In genomic region chr14:65164068-65164824, GRCh38 we compare ENCODE assay signal across 8 cellular contexts.
A peak's percentile ranks its signal among the peaks of the same experiment; 100 is the strongest.
DNase-seq lines count a peak whose midpoint lies in the region; ATAC-seq, FAIRE-seq and TF ChIP-seq lines count a peak whose summit lies in the region.

No MANE protein-coding gene starts in this region.

- no peak for ATAC-seq in HG02798 (IDR thresholded peaks at IDR 0.05; ENCODE audit: poor library complexity, unreplicated experiment)

- TF ChIP-seq RAD21 in liver (IDR thresholded peaks at IDR 0.05): peak; percentile 85

- TF ChIP-seq CTCF in KMS-11 (conservative IDR thresholded peaks at IDR 0.05; ENCODE audit: low read depth, low read length) (peak; percentile 84), bronchial epithelial cell (IDR thresholded peaks at IDR 0.05; ENCODE audit: insufficient read depth, low read length, severe bottlenecking) (peak; percentile 45), liver (IDR thresholded peaks at IDR 0.05; ENCODE audit: low read depth, low read length, missing input control) (peak; percentile 56), transverse colon (IDR thresholded peaks at IDR 0.05) (peak; percentile 55 to 70 (median 63))

- in situ Hi-C loops in transverse colon (cut with MboI; ENCODE audit: low pct_ligation_motif_present in 1 of 4, low pct_unique_long_range_greater_than_20kb in 1 of 4, low sequenced_read_pairs in 3 of 4): loop anchor here (10.0 to 25.0 kb wide), 7 partner anchors 251 to 901 kb away; partner anchors contain the start of gene FUT8 (in 1 of the 4)

- no peaks in the 10 kb centered on the region for H4K20me1 ChIP-seq in KMS-11 (ENCODE audit: insufficient read depth)

- peak; percentile 76 for DNase-seq in DMS 273 (lab: John Stamatoyannopoulos, UW; ENCODE audit: unreplicated experiment)
- DNase-seq in DMS 273 treated with DMSO at 0.1 percent for 48 hours (lab: John Stamatoyannopoulos, UW): no peak
- peak; percentile 7 to 63 for DNase-seq in SJCRH30
- peak; percentile 40 for DNase-seq in bronchial epithelial cell (ENCODE audit: low read depth)
- no peak for DNase-seq in transverse colon

- H3K9me3 ChIP-seq in SJCRH30 (replicated peaks): no peaks in the 10 kb centered on the region
- no peaks in the 10 kb centered on the region for H3K9me3 ChIP-seq in liver (ENCODE audit: control insufficient read depth in 4 of 4, low read length in 3 of 4)
- no peaks in the 10 kb centered on the region for H3K9me3 ChIP-seq in transverse colon

- H3K4me2 ChIP-seq in KMS-11: no peak overlapping the region

- intact Hi-C loops in transverse colon (cut with DNase I; ENCODE audit: low total_unique reads): loop anchor here (10.0 kb wide), 2 partner anchors 661 to 791 kb away; no protein-coding TSS in a partner anchor

- H3K4me1 ChIP-seq in KMS-11 (ENCODE audit: low read depth, poor library complexity, severe bottlenecking) (peaks cover 38% of the 10 kb centered on the region), SJCRH30 (no peaks in the 10 kb centered on the region), liver (ENCODE audit: control insufficient read depth in 4 of 4, insufficient read depth in 4 of 4, low read length in 3 of 4) (no peaks in the 10 kb centered on the region), transverse colon (no peaks in the 10 kb centered on the region)

- no peak overlapping the region for H3K9ac ChIP-seq in KMS-11
- H3K9ac ChIP-seq in liver (ENCODE audit: low read depth in 1 of 2, low read length in 2 of 2): no peak overlapping the region

- no peak overlapping the region for H2AFZ ChIP-seq in KMS-11 (ENCODE audit: low read depth)

- no peaks in the 10 kb centered on the region for H3K27me3 ChIP-seq in KMS-11 (ENCODE audit: insufficient read depth, low read depth)
- no peaks in the 10 kb centered on the region for H3K27me3 ChIP-seq in SJCRH30
- H3K27me3 ChIP-seq in bronchial epithelial cell (ENCODE audit: control insufficient read depth, insufficient read depth, low read length): no peaks in the 10 kb centered on the region
- H3K27me3 ChIP-seq in liver (ENCODE audit: control insufficient read depth in 4 of 4, insufficient read depth in 4 of 4, low read length in 3 of 4): no peaks in the 10 kb centered on the region
- no peaks in the 10 kb centered on the region for H3K27me3 ChIP-seq in transverse colon

- no peak for TF ChIP-seq POLR2A in transverse colon (IDR thresholded peaks at IDR 0.05)

- no peak overlapping the region for H3K27ac ChIP-seq in KMS-11
- no peak overlapping the region for H3K27ac ChIP-seq in SJCRH30
- no peak overlapping the region for H3K27ac ChIP-seq in liver (ENCODE audit: low read depth in 1 of 2, low read length in 2 of 2)
- H3K27ac ChIP-seq in transverse colon: no peak overlapping the region

- H3K36me3 ChIP-seq in KMS-11 (ENCODE audit: insufficient read depth): no peaks in the 10 kb centered on the region
- no peaks in the 10 kb centered on the region for H3K36me3 ChIP-seq in SJCRH30
- H3K36me3 ChIP-seq in bronchial epithelial cell (ENCODE audit: control insufficient read depth, insufficient read depth, low read length): no peaks in the 10 kb centered on the region
- H3K36me3 ChIP-seq in liver (ENCODE audit: control insufficient read depth in 4 of 4, insufficient read depth in 3 of 4, low read depth in 1 of 4, low read length in 3 of 4): no peaks in the 10 kb centered on the region
- H3K36me3 ChIP-seq in transverse colon: no peaks in the 10 kb centered on the region

- FAIRE-seq in bronchial epithelial cell (lab: Jason Lieb, UNC): no peak

- H3K79me2 ChIP-seq in KMS-11 (ENCODE audit: insufficient read depth, low read depth): no peaks in the 10 kb centered on the region

- WGBS in liver: 45% methylated on average over 6 of the region's 6 CpGs
- 7 to 40% methylated on average over 2 to 6 of the region's 6 CpGs for WGBS in transverse colon (ENCODE audit: low coverage in 1 of 2), 2 donors

- no peak for TF ChIP-seq EP300 in transverse colon (IDR thresholded peaks at IDR 0.05; ENCODE audit: low read depth)

- H3K4me3 ChIP-seq in KMS-11 (IDR thresholded peaks at IDR 0.05; ENCODE audit: insufficient read depth, low read depth, low read length): no peak overlapping the region
- no peak overlapping the region for H3K4me3 ChIP-seq in SJCRH30
- no peak overlapping the region for H3K4me3 ChIP-seq in bronchial epithelial cell (ENCODE audit: low read depth, low read length)
- no peak overlapping the region for H3K4me3 ChIP-seq in liver (ENCODE audit: low read depth in 1 of 3, low read length in 3 of 3)
- H3K4me3 ChIP-seq in transverse colon: no peak overlapping the region

TF ChIP-seq in liver, 16 proteins besides CTCF, POLR2A, EP300 and RAD21:
- TF ChIP-seq FOXA2 (IDR thresholded peaks at IDR 0.05) (no peak), EGR1 (IDR thresholded peaks at IDR 0.05; ENCODE audit: low read depth in 2 of 2) (no peak), ZBTB33 (IDR thresholded peaks at IDR 0.05) (no peak), MAX (IDR thresholded peaks at IDR 0.05) (no peak), REST (IDR thresholded peaks at IDR 0.05) (no peak), TAF1 (conservative IDR thresholded peaks at IDR 0.05) (no peak), JUND (IDR thresholded peaks at IDR 0.05) (no peak), FOXA1 (IDR thresholded peaks at IDR 0.05) (no peak), HNF4G (IDR thresholded peaks at IDR 0.05) (no peak), SP1 (IDR thresholded peaks at IDR 0.05) (no peak), YY1 (IDR thresholded peaks at IDR 0.05) (no peak), RXRA (IDR thresholded peaks at IDR 0.05) (no peak)

Comparison
In these comparisons a context has a peak if more than half of its experiments do, and no peak if none do; other contexts are left out.
1. DNase-seq: peak in DMS 273 (single experiment), SJCRH30 (2 of 2) and bronchial epithelial cell (single experiment); none in DMS 273 treated with DMSO at 0.1 percent for 48 hours (single experiment) and transverse colon (single experiment).
2. Peak in every context shown above with its lines, with median percentiles within 50 percentile points of each other: CTCF ChIP-seq.